In genomic region chr17:1714488-1714979, GRCh38 we compare ENCODE assay signal across 8 cellular contexts. TPM values are rescaled to one million over a fixed set of nuclear protein-coding genes. Genes with fewer than 3 reads are reported as not detected.
DNase-seq lines count a peak whose midpoint lies in the region; ATAC-seq and TF ChIP-seq lines count a peak whose summit lies in the region.

No MANE protein-coding gene starts in this region.

- no peaks in the 10 kb centered on the region for H3K9me3 Mint-ChIP-seq in IgD-negative memory B cell
- H3K9me3 Mint-ChIP-seq in activated B cell treated with CpG ODN at 0.5 μM for 24 hours, result no peaks in the 10 kb centered on the region
- no peaks in the 10 kb centered on the region for H3K9me3 Mint-ChIP-seq in type B pancreatic cell

- intact Hi-C loops in activated B cell treated with CpG ODN at 0.5 μM for 24 hours (cut with micrococcal nuclease), result no loop called here

- H3K4me3 Mint-ChIP-seq in IgD-negative memory B cell, result peak overlapping the region in 3 of 4 donors; percentile 65 to 76 (median 75)
- H3K4me3 Mint-ChIP-seq in activated B cell treated with CpG ODN at 0.5 μM for 24 hours, result peak overlapping the region; percentile 91
- H3K4me3 Mint-ChIP-seq in type B pancreatic cell, result peak overlapping the region; percentile 88

- H3K9me3 ChIP-seq in mucosa of stomach (ENCODE audit: control insufficient read depth, low read length), result no peaks in the 10 kb centered on the region

- H3K36me3 ChIP-seq in mucosa of stomach (ENCODE audit: control insufficient read depth, insufficient read depth, low read length), result peaks cover 16% of the 10 kb centered on the region

- peak overlapping the region; percentile 83 for H3K4me3 ChIP-seq in fibroblast of mammary gland (ENCODE audit: control insufficient read depth, low read depth, low read length)
- H3K4me3 ChIP-seq in mucosa of stomach (ENCODE audit: low read length), result peak overlapping the region; percentile 78

- DNase-seq in COLO668 (lab: John Stamatoyannopoulos, UW; ENCODE audit: unreplicated experiment) (peak; percentile 35), activated B cell treated with CpG ODN at 0.5 μM for 24 hours (no peak), fibroblast of mammary gland (ENCODE audit: low read depth) (peak; percentile 96), type B pancreatic cell (ENCODE audit: extremely low spot score, unreplicated experiment) (peak; percentile 97), GM19240 (ENCODE audit: insufficient read length, low spot score) (no peak)

- no peak for ATAC-seq in activated B cell treated with CpG ODN at 0.5 μM for 24 hours (ENCODE audit: low read depth)
- no peak for ATAC-seq in HG03025 (IDR thresholded peaks at IDR 0.05; ENCODE audit: low FRiP score, unreplicated experiment)

- H3K27me3 ChIP-seq in mucosa of stomach (ENCODE audit: control insufficient read depth, insufficient read depth, low read length), result no peaks in the 10 kb centered on the region

- H3K27me3 Mint-ChIP-seq in IgD-negative memory B cell (peaks cover 16% of the 10 kb centered on the region), activated B cell treated with CpG ODN at 0.5 μM for 24 hours (peaks cover 17% of the 10 kb centered on the region), type B pancreatic cell (no peaks in the 10 kb centered on the region)

- H3K27ac Mint-ChIP-seq in IgD-negative memory B cell (peak overlapping the region in 1 of 3 donors; percentile 22), activated B cell treated with CpG ODN at 0.5 μM for 24 hours (no peak overlapping the region), type B pancreatic cell (peak overlapping the region; percentile 98)

- CTCF ChIA-PET in activated B cell treated with CpG ODN at 0.5 μM for 24 hours (lab: Charles Lee), result interaction anchor here (1.9 kb wide), 1 partner anchor 151 kb away, joined by 15 read pairs; no protein-coding TSS in a partner anchor

- no peaks in the 10 kb centered on the region for H3K36me3 Mint-ChIP-seq in IgD-negative memory B cell
- H3K36me3 Mint-ChIP-seq in activated B cell treated with CpG ODN at 0.5 μM for 24 hours (ENCODE audit: low read depth), result no peaks in the 10 kb centered on the region
- no peaks in the 10 kb centered on the region for H3K36me3 Mint-ChIP-seq in type B pancreatic cell

- H3K4me1 Mint-ChIP-seq in IgD-negative memory B cell (peaks cover 13 to 22% (median 13%) of the 10 kb centered on the region in 3 donors), activated B cell treated with CpG ODN at 0.5 μM for 24 hours (peaks cover 27% of the 10 kb centered on the region), type B pancreatic cell (ENCODE audit: unreplicated experiment) (peaks cover 24% of the 10 kb centered on the region)

- peaks cover 56% of the 10 kb centered on the region for H3K4me1 ChIP-seq in mucosa of stomach (ENCODE audit: control insufficient read depth, insufficient read depth, low read length)

- H3K9ac ChIP-seq in mucosa of stomach (ENCODE audit: low read length), result peak overlapping the region; percentile 94

- no peak for TF ChIP-seq CTCF in activated B cell treated with CpG ODN at 0.5 μM for 24 hours (IDR thresholded peaks at IDR 0.05)
- TF ChIP-seq CTCF in fibroblast of mammary gland (conservative IDR thresholded peaks at IDR 0.05; ENCODE audit: control insufficient read depth, insufficient read depth, low read depth, low read length), result no peak
- no peak for TF ChIP-seq CTCF in type B pancreatic cell (conservative IDR thresholded peaks at IDR 0.05)

- POLR2A ChIA-PET in activated B cell treated with CpG ODN at 0.5 μM for 24 hours (lab: Charles Lee), result interaction anchor here (1.3 to 3.9 kb wide), 3 partner anchors 10 to 116 kb away, joined by 3 to 43 read pairs (median 5); partner anchors contain the start of genes PRPF8, RPA1, SMYD4 and WDR81

RNA-seq across cellular contexts. Expression of gene TLCD2, which starts 4.4 kb away (rescaled TPM):
- not detected for polyA plus RNA-seq in IgD-negative memory B cell
- total RNA-seq in activated B cell treated with CpG ODN at 0.5 μM for 24 hours (0.02 and 0.04 TPM in 2 replicates), type B pancreatic cell (ENCODE audit: low replicate concordance) (4.0 and 4.3 TPM in 2 replicates)

RNA-seq across cellular contexts. Expression of gene WDR81, which starts 10.0 kb away (rescaled TPM):
- polyA plus RNA-seq in IgD-negative memory B cell, result 21.6 TPM
- total RNA-seq in activated B cell treated with CpG ODN at 0.5 μM for 24 hours (42.7 and 48.4 TPM in 2 replicates), type B pancreatic cell (ENCODE audit: low replicate concordance) (14.5 and 16.0 TPM in 2 replicates)

RNA-seq across cellular contexts. Expression of gene SERPINF2, which starts 28.1 kb away (rescaled TPM):
- polyA plus RNA-seq in IgD-negative memory B cell, result 1.2 TPM
- total RNA-seq in activated B cell treated with CpG ODN at 0.5 μM for 24 hours, result 0.82 and 1.3 TPM in 2 replicates
- total RNA-seq in type B pancreatic cell (ENCODE audit: low replicate concordance), result 28.3 and 36.3 TPM in 2 replicates

RNA-seq across cellular contexts. Expression of gene PRPF8, which starts 29.9 kb away (rescaled TPM):
- polyA plus RNA-seq in IgD-negative memory B cell, result 156 TPM
- 401 and 442 TPM in 2 replicates for total RNA-seq in activated B cell treated with CpG ODN at 0.5 μM for 24 hours
- 277 and 321 TPM in 2 replicates for total RNA-seq in type B pancreatic cell (ENCODE audit: low replicate concordance)

RNA-seq across cellular contexts. Expression of gene SERPINF1, which starts 47.3 kb away (rescaled TPM):
- polyA plus RNA-seq in IgD-negative memory B cell, result 8.3 TPM
- 8.7 and 14.8 TPM in 2 replicates for total RNA-seq in activated B cell treated with CpG ODN at 0.5 μM for 24 hours
- total RNA-seq in type B pancreatic cell (ENCODE audit: low replicate concordance), result 9.6 and 98.8 TPM in 2 replicates

Comparison
In these comparisons a context has a peak if more than half of its experiments do, and no peak if none do; other contexts are left out.
1. DNase-seq: peak in COLO668 (single experiment), fibroblast of mammary gland (single experiment) and type B pancreatic cell (single experiment); none in activated B cell treated with CpG ODN at 0.5 μM for 24 hours (single experiment) and GM19240 (single experiment).
2. RNA of gene SERPINF2, which starts 28.1 kb away (total RNA-seq): 28.3 to 36.3 TPM in type B pancreatic cell; 0.82 to 1.3 TPM in activated B cell treated with CpG ODN at 0.5 μM for 24 hours; every median in the first group is over 10 times any median in the second.
3. Peak in every context shown above with its lines, with median percentiles within 50 percentile points of each other: H3K4me3 Mint-ChIP-seq.